In genomic region chr7:99380823-99381663, GRCh38 we compare ENCODE assay signal across 8 cellular contexts. TPM values are rescaled to one million over a fixed set of nuclear protein-coding genes. Genes with fewer than 3 reads are reported as not detected.
DNase-seq lines count a peak whose midpoint lies in the region; ATAC-seq and TF ChIP-seq lines count a peak whose summit lies in the region.

No MANE protein-coding gene starts in this region.

- POLR2A ChIA-PET in CD4-positive, alpha-beta T cell (lab: Charles Lee), result interaction anchor here (0.6 to 2.5 kb wide), 12 partner anchors 9 to 177 kb away, joined by 3 to 39 read pairs (median 5); partner anchors contain the start of genes ARPC1A, BUD31, PDAP1 and ZNF394

- peaks cover 11% of the 10 kb centered on the region for H4K20me1 ChIP-seq in Loucy (ENCODE audit: insufficient read depth, low read length, poor library complexity, severe bottlenecking)

- CTCF ChIA-PET in CD4-positive, alpha-beta T cell (lab: Charles Lee), result interaction anchor here (1.6 kb wide), 1 partner anchor 15 kb away, joined by 5 read pairs; no protein-coding TSS in a partner anchor

- peak overlapping the region; percentile 95 for H3K27ac Mint-ChIP-seq in CD4-positive, alpha-beta T cell
- peak overlapping the region; percentile 96 to 99 (median 98) for H3K27ac Mint-ChIP-seq in immature natural killer cell

- no peaks in the 10 kb centered on the region for H3K9me3 Mint-ChIP-seq in CD4-positive, alpha-beta T cell
- no peaks in the 10 kb centered on the region for H3K9me3 Mint-ChIP-seq in immature natural killer cell

- no peaks in the 10 kb centered on the region for H3K27me3 ChIP-seq in CD4-positive, alpha-beta T cell (ENCODE audit: control insufficient read depth, insufficient read depth, low read length)
- no peaks in the 10 kb centered on the region for H3K27me3 ChIP-seq in Loucy (ENCODE audit: insufficient read depth, low read length, poor library complexity, severe bottlenecking)

- H3K4me3 Mint-ChIP-seq in CD4-positive, alpha-beta T cell, result peak overlapping the region; percentile 80
- H3K4me3 Mint-ChIP-seq in immature natural killer cell, result peak overlapping the region; percentile 80 to 89 (median 84)

- H3K4me3 ChIP-seq in Loucy (ENCODE audit: low read length, poor library complexity, severe bottlenecking), result peak overlapping the region; percentile 55

- peak overlapping the region; percentile 99 for H3K27ac ChIP-seq in CD4-positive, alpha-beta T cell (ENCODE audit: low read depth, low read length)

- peaks cover 50% of the 10 kb centered on the region for H3K36me3 Mint-ChIP-seq in CD4-positive, alpha-beta T cell (ENCODE audit: low read depth)
- peaks cover 0 to 10% (median 8%) of the 10 kb centered on the region in 3 donors for H3K36me3 Mint-ChIP-seq in immature natural killer cell

- intact Hi-C loops in CD4-positive, alpha-beta T cell (cut with DNase I, micrococcal nuclease), result loop anchor here in 1 of 2 experiments (1.0 kb wide), 1 partner anchor 27 kb away; the partner anchor contains the start of genes BUD31 and PDAP1

- no peaks in the 10 kb centered on the region for H3K9me2 ChIP-seq in Loucy (replicated peaks; ENCODE audit: low read depth, low read length)

- H3K9me3 ChIP-seq in CD4-positive, alpha-beta T cell (ENCODE audit: control insufficient read depth, low read length), result no peaks in the 10 kb centered on the region
- H3K9me3 ChIP-seq in Loucy (ENCODE audit: insufficient read depth, low read depth, low read length), result no peaks in the 10 kb centered on the region

- DNase-seq in CD4-positive, alpha-beta T cell, result peak; percentile 83 to 95 (median 84)
- peak; percentile 83 for DNase-seq in activated T-helper 9 cell treated with anti-CD3 and anti-CD28 coated beads, Interleukin-2, amount 50 U/mL, for 16 hours (ENCODE audit: low read depth)
- DNase-seq in immature natural killer cell, result peak; percentile 87 to 90 (median 89)
- DNase-seq in stimulated activated CD8-positive, alpha-beta memory T cell treated with anti-CD3 and anti-CD28 coated beads, Interleukin-15, amount 100 ng/mL, for 1 hour (ENCODE audit: low read depth), result peak; percentile 75
- no peak for DNase-seq in NCI-H526 treated with DMSO at 0.1 percent for 48 hours (lab: John Stamatoyannopoulos, UW)
- no peak for DNase-seq in NCI-H2196 (lab: John Stamatoyannopoulos, UW; ENCODE audit: unreplicated experiment)

- no peak for TF ChIP-seq CTCF in CD4-positive, alpha-beta T cell (IDR thresholded peaks at IDR 0.05)
- no peak for TF ChIP-seq CTCF in Loucy (conservative IDR thresholded peaks at IDR 0.05; ENCODE audit: low read length)

- no peaks in the 10 kb centered on the region for H3K27me3 Mint-ChIP-seq in CD4-positive, alpha-beta T cell
- H3K27me3 Mint-ChIP-seq in immature natural killer cell (ENCODE audit: low read depth in 3 of 3), result peaks cover 0 to 7% (median 6%) of the 10 kb centered on the region in 3 donors

- H2AFZ ChIP-seq in Loucy (ENCODE audit: low read length), result no peak overlapping the region

- H3K9ac ChIP-seq in Loucy (ENCODE audit: low read depth, low read length, poor library complexity, severe bottlenecking), result peak overlapping the region; percentile 46

- H3K4me1 Mint-ChIP-seq in CD4-positive, alpha-beta T cell (ENCODE audit: low read depth), result peaks cover 63% of the 10 kb centered on the region
- H3K4me1 Mint-ChIP-seq in immature natural killer cell, result peaks cover 56 to 65% of the 10 kb centered on the region in 2 donors

- H3K4me2 ChIP-seq in Loucy (ENCODE audit: low read depth, low read length, poor library complexity, severe bottlenecking), result peak overlapping the region; percentile 62

- peaks cover 33% of the 10 kb centered on the region for H3K4me1 ChIP-seq in Loucy (ENCODE audit: insufficient read depth, low read length, poor library complexity, severe bottlenecking)

- ATAC-seq in CD4-positive, alpha-beta T cell (ENCODE audit: poor library complexity), result peak; percentile 80
- peak; percentile 65 for ATAC-seq in GM21526 (IDR thresholded peaks at IDR 0.05; ENCODE audit: low FRiP score, unreplicated experiment)

- peaks cover 7% of the 10 kb centered on the region; the same call in 1 of the 2 replicates for H3K36me3 ChIP-seq in Loucy (ENCODE audit: insufficient read depth, low read length)

- peaks cover 67% of the 10 kb centered on the region for H3K79me2 ChIP-seq in Loucy (ENCODE audit: insufficient read depth, low read length)

- H3F3A ChIP-seq in Loucy (ENCODE audit: low read depth), result no peaks in the 10 kb centered on the region

RNA-seq across cellular contexts. Expression of gene ARPC1B, which starts 6.5 kb away (rescaled TPM):
- total RNA-seq in CD4-positive, alpha-beta T cell, result 10 to 100 TPM; 58.8 to 66.6 TPM
- polyA plus RNA-seq in immature natural killer cell, result 100 to 1,000 TPM; 582 to 834 (median 626) TPM

RNA-seq across cellular contexts. Expression of gene PDAP1, which starts 27.4 kb away (rescaled TPM):
- total RNA-seq in CD4-positive, alpha-beta T cell, result 10 to 100 TPM; 35.0 to 38.0 TPM
- polyA plus RNA-seq in immature natural killer cell, result 10 to 100 TPM; 20.7 to 43.3 (median 30.0) TPM

RNA-seq across cellular contexts. Expression of gene BUD31, which starts 27.7 kb away (rescaled TPM):
- 100 to 1,000 TPM; 147 to 153 TPM for total RNA-seq in CD4-positive, alpha-beta T cell
- 100 to 1,000 TPM; 265 to 362 (median 279) TPM for polyA plus RNA-seq in immature natural killer cell

RNA-seq across cellular contexts. Expression of gene ARPC1A, which starts 55.3 kb away (rescaled TPM):
- total RNA-seq in CD4-positive, alpha-beta T cell, result 10 to 100 TPM; 25.3 to 30.4 TPM
- polyA plus RNA-seq in immature natural killer cell, result 10 to 100 TPM; 26.6 to 49.2 (median 39.5) TPM

RNA-seq across cellular contexts. Expression of gene PTCD1, which starts 57.6 kb away (rescaled TPM):
- total RNA-seq in CD4-positive, alpha-beta T cell, result 1 to 10 TPM; 4.8 to 5.3 TPM
- polyA plus RNA-seq in immature natural killer cell, result 1 to 10 TPM in 2 of 3 donors, under 1 TPM in 1; 0.83 to 3.7 (median 1.4) TPM

Comparison
In these comparisons a context has a peak if more than half of its experiments do, and no peak if none do; other contexts are left out.
1. DNase-seq: peak in CD4-positive, alpha-beta T cell (10 of 10), activated T-helper 9 cell treated with anti-CD3 and anti-CD28 coated beads, Interleukin-2, amount 50 U/mL, for 16 hours (single experiment), immature natural killer cell (3 of 3) and stimulated activated CD8-positive, alpha-beta memory T cell treated with anti-CD3 and anti-CD28 coated beads, Interleukin-15, amount 100 ng/mL, for 1 hour (single experiment); none in NCI-H526 treated with DMSO at 0.1 percent for 48 hours (single experiment) and NCI-H2196 (single experiment).